14 cellular contexts compared by ENCODE assay signal in the genomic region with DNA sequence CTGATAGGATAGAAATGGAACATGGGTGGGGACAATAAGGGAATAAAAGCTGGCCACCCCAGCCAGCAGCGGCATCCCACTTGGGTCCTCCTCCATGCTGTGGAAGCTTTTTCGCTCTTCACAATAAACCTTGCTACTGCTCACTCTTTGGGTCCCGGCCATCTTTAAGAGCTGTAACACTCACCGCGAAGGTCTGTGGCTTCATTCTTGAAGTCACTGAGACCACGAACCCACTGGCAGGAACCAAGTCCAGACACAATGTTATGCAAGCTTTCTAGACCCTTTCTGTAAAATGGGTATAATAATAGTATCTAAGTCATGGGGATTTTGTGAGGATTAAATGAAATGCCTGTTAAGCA. TPM values are rescaled to one million over a fixed set of nuclear protein-coding genes. Genes with fewer than 3 reads are reported as not detected.
DNase-seq lines count a peak whose midpoint lies in the region; ATAC-seq and TF ChIP-seq lines count a peak whose summit lies in the region.
"Had no signal": no experiment of that assay in that cellular context is flagged by ENCODE, and none has a peak within 500 bp of the region (broad histone marks: within the 10 kb centered on the region; RNA-seq: fewer than 3 reads in every experiment).

No MANE protein-coding gene starts in this region.

- POLR2A ChIA-PET in MCF 10A (lab: Yijun Ruan, JAX) (interaction anchor here (0.7 to 7.0 kb wide), 4 partner anchors 10 to 49 kb away, joined by 4 to 91 read pairs (median 20); partner anchors contain the start of gene EZR), activated B cell treated with CpG ODN at 0.5 μM for 24 hours (lab: Charles Lee) (interaction anchor here (0.8 to 11.2 kb wide), 15 partner anchors 10 to 152 kb away, joined by 3 to 454 read pairs (median 22); partner anchors contain the start of gene EZR)

- TF ChIP-seq CTCF in MCF 10A (IDR thresholded peaks at IDR 0.05; ENCODE audit: unreplicated experiment) (no peak), breast epithelium (IDR thresholded peaks at IDR 0.05) (no peak), activated B cell treated with CpG ODN at 0.5 μM for 24 hours (IDR thresholded peaks at IDR 0.05) (no peak), dorsolateral prefrontal cortex (IDR thresholded peaks at IDR 0.05 in 54 of 56, conservative IDR thresholded peaks at IDR 0.05 in 2 of 56; ENCODE audit: low read depth in 1 of 56, partially characterized antibody in 56 of 56) (no peak)

- BruUV-seq in MCF 10A (replicated peaks; lab: Mats Ljungman, UMichigan) = no TSS peak

- H3K36me3 ChIP-seq in breast epithelium = no peaks in the 10 kb centered on the region
- H3K36me3 ChIP-seq: cardiac muscle cell, pancreas had no signal

- intact Hi-C loops in MCF 10A (cut with micrococcal nuclease) (no loop called here), breast epithelium (cut with DNase I; ENCODE audit: low total_unique reads) (no loop called here), activated B cell treated with CpG ODN at 0.5 μM for 24 hours (cut with micrococcal nuclease) (loop anchor here (2.0 to 10.0 kb wide), 4 partner anchors 59 to 1103 kb away; no protein-coding TSS in a partner anchor), dorsolateral prefrontal cortex (cut with DNase I) (no loop called here)

- ATAC-seq in activated B cell treated with CpG ODN at 0.5 μM for 24 hours (ENCODE audit: low read depth) (no peak), memory B cell (ENCODE audit: low read depth) (no peak), HG02610 (IDR thresholded peaks at IDR 0.05; ENCODE audit: unreplicated experiment) (no peak), GM21576 (IDR thresholded peaks at IDR 0.05; ENCODE audit: unreplicated experiment) (no peak)
- ATAC-seq: pancreas had no signal

- TF ChIP-seq POLR2A in breast epithelium (IDR thresholded peaks at IDR 0.05) = no peak

- no peaks in the 10 kb centered on the region for H3K9me3 ChIP-seq in breast epithelium
- H3K9me3 ChIP-seq: pancreas had no signal

- no peak overlapping the region for H3K27ac ChIP-seq in breast epithelium
- H3K27ac ChIP-seq in dorsolateral prefrontal cortex = no peak overlapping the region
- H3K27ac ChIP-seq: cardiac muscle cell had no signal

- H3K27me3 Mint-ChIP-seq in MCF 10A (ENCODE audit: insufficient read depth, unreplicated experiment) (no peaks in the 10 kb centered on the region), activated B cell treated with CpG ODN at 0.5 μM for 24 hours (no peaks in the 10 kb centered on the region), memory B cell (no peaks in the 10 kb centered on the region)

- H3K27ac Mint-ChIP-seq in MCF 10A (ENCODE audit: low read depth, unreplicated experiment) = peak overlapping the region; percentile 100
- peak overlapping the region; percentile 100 for H3K27ac Mint-ChIP-seq in activated B cell treated with CpG ODN at 0.5 μM for 24 hours
- H3K27ac Mint-ChIP-seq in memory B cell = peak overlapping the region; percentile 100

- H3K36me3 Mint-ChIP-seq in MCF 10A (ENCODE audit: insufficient read depth, unreplicated experiment) = peaks cover 15% of the 10 kb centered on the region
- no peaks in the 10 kb centered on the region for H3K36me3 Mint-ChIP-seq in activated B cell treated with CpG ODN at 0.5 μM for 24 hours (ENCODE audit: low read depth)
- H3K36me3 Mint-ChIP-seq in memory B cell = no peaks in the 10 kb centered on the region

- no peak overlapping the region for H3K4me3 Mint-ChIP-seq in MCF 10A (ENCODE audit: unreplicated experiment)
- H3K4me3 Mint-ChIP-seq in activated B cell treated with CpG ODN at 0.5 μM for 24 hours = peak overlapping the region; percentile 83
- peak overlapping the region; percentile 27 for H3K4me3 Mint-ChIP-seq in memory B cell

- H3K9me3 Mint-ChIP-seq in MCF 10A (ENCODE audit: unreplicated experiment) (no peaks in the 10 kb centered on the region), activated B cell treated with CpG ODN at 0.5 μM for 24 hours (peaks cover 3% of the 10 kb centered on the region), memory B cell (no peaks in the 10 kb centered on the region)

- no peaks in the 10 kb centered on the region for H3K4me1 ChIP-seq in breast epithelium

- H3K27me3 ChIP-seq in breast epithelium (no peaks in the 10 kb centered on the region), dorsolateral prefrontal cortex (peaks cover 0 to 20% (median 0%) of the 10 kb centered on the region in 45 donors)
- H3K27me3 ChIP-seq: cardiac muscle cell, pancreas had no signal

- H3K4me1 Mint-ChIP-seq in MCF 10A (ENCODE audit: insufficient read depth, unreplicated experiment) = peaks cover 14% of the 10 kb centered on the region
- H3K4me1 Mint-ChIP-seq in activated B cell treated with CpG ODN at 0.5 μM for 24 hours = peaks cover 72% of the 10 kb centered on the region
- peaks cover 36% of the 10 kb centered on the region for H3K4me1 Mint-ChIP-seq in memory B cell

- DNase-seq in MCF 10A (ENCODE audit: unreplicated experiment) (no peak), breast epithelium (ENCODE audit: low spot score in 2 of 2) (no peak), activated B cell treated with CpG ODN at 0.5 μM for 24 hours (no peak), memory B cell (ENCODE audit: low spot score in 2 of 2) (no peak), dorsolateral prefrontal cortex (no peak)
- no peak for DNase-seq in stimulated activated CD4-positive, alpha-beta T cell treated with anti-CD3 and anti-CD28 coated beads, Interleukin-2, amount 100 ng/mL, for 24 hours
- DNase-seq: activated effector memory CD4-positive, alpha-beta T cell treated with Interleukin-2 at 50 U/mL for 16 hours; H7; hypothalamus; pancreas; SHP77 had no signal

- H3K4me3 ChIP-seq in breast epithelium (no peak overlapping the region), dorsolateral prefrontal cortex (no peak overlapping the region)
- H3K4me3 ChIP-seq: cardiac muscle cell, pancreas had no signal

- CTCF ChIA-PET in MCF 10A (lab: Yijun Ruan, JAX) (interaction anchor here (0.6 to 0.8 kb wide), 3 partner anchors 27 to 193 kb away, joined by 3 to 4 read pairs (median 3); no protein-coding TSS in a partner anchor), activated B cell treated with CpG ODN at 0.5 μM for 24 hours (lab: Charles Lee) (interaction anchor here (1.0 to 3.1 kb wide), 6 partner anchors 14 to 164 kb away, joined by 3 to 12 read pairs (median 6); no protein-coding TSS in a partner anchor)

RNA-seq across cellular contexts. Expression of gene EZR, which starts 48.9 kb away (rescaled TPM):
- total RNA-seq in MCF 10A (2022) (243 and 296 TPM in 2 replicates), breast epithelium (100 to 1,000 TPM in 1 of 3 donors, 10 to 100 TPM in 2; 29.1 to 154 (median 59.3) TPM), activated B cell treated with CpG ODN at 0.5 μM for 24 hours (488 and 489 TPM in 2 replicates), dorsolateral prefrontal cortex (100 to 1,000 TPM in 20 of 120 experiments, 10 to 100 TPM in 100; 41.2 to 336 (median 78.7) TPM)
